12 cellular contexts compared by ENCODE assay signal in genomic region chr12:42961395-42961794, GRCh38.
DNase-seq lines count a peak whose midpoint lies in the region; ATAC-seq, FAIRE-seq and TF ChIP-seq lines count a peak whose summit lies in the region.
"Had no signal": no experiment of that assay in that cellular context is flagged by ENCODE, and none has a peak within 500 bp of the region (broad histone marks: within the 10 kb centered on the region; RNA-seq: fewer than 3 reads in every experiment).

No MANE protein-coding gene starts in this region.

- peaks cover 21% of the 10 kb centered on the region for H3K4me1 ChIP-seq in astrocyte (ENCODE audit: insufficient read depth, low read length)

- no peak for ATAC-seq in HG02885 (IDR thresholded peaks at IDR 0.05; ENCODE audit: poor library complexity, unreplicated experiment)
- no peak for ATAC-seq in stimulated activated naive B cell treated with anti-CD40 and anti-IgM and Interleukin-4, amounts not matched to agents 10 μg/mL and 1 μg/mL and 100 μg/mL, for 72 hours (replicated peaks)

- no peak overlapping the region for H3K27ac Mint-ChIP-seq in HFFc6
- H3K27ac Mint-ChIP-seq in astrocyte (ENCODE audit: unreplicated experiment) = peak overlapping the region; percentile 90
- H3K27ac Mint-ChIP-seq in type B pancreatic cell = peak overlapping the region; percentile 79
- no peak overlapping the region for H3K27ac Mint-ChIP-seq in stimulated activated naive B cell treated with anti-CD40 and anti-IgM and Interleukin-4, amounts not matched to agents 10 μg/mL and 1 μg/mL and 100 μg/mL, for 72 hours

- H3K9me3 ChIP-seq in astrocyte (ENCODE audit: insufficient read depth, low read depth, low read length) = no peaks in the 10 kb centered on the region

- H3K27me3 ChIP-seq in astrocyte (ENCODE audit: insufficient read depth, low read length) = no peaks in the 10 kb centered on the region

- peak overlapping the region; percentile 59 for H3K27ac ChIP-seq in astrocyte (ENCODE audit: low read depth, low read length)

- no peaks in the 10 kb centered on the region for H4K20me1 ChIP-seq in astrocyte (ENCODE audit: insufficient read depth, low read length)

- H3K27me3 Mint-ChIP-seq in HFFc6 (ENCODE audit: insufficient read depth) (no peaks in the 10 kb centered on the region), astrocyte (ENCODE audit: low read depth, unreplicated experiment) (no peaks in the 10 kb centered on the region), type B pancreatic cell (no peaks in the 10 kb centered on the region)
- H3K27me3 Mint-ChIP-seq in stimulated activated naive B cell treated with anti-CD40 and anti-IgM and Interleukin-4, amounts not matched to agents 10 μg/mL and 1 μg/mL and 100 μg/mL, for 72 hours = no peaks in the 10 kb centered on the region

- TF ChIP-seq CTCF in HFFc6 (IDR thresholded peaks at IDR 0.05) (no peak), astrocyte (IDR thresholded peaks at IDR 0.05; ENCODE audit: insufficient read depth, low read depth, low read length) (no peak), type B pancreatic cell (conservative IDR thresholded peaks at IDR 0.05) (no peak)

- H3K9ac ChIP-seq in astrocyte (ENCODE audit: low read length) = no peak overlapping the region

- H3K9me3 Mint-ChIP-seq in HFFc6 (no peaks in the 10 kb centered on the region), astrocyte (ENCODE audit: unreplicated experiment) (peaks cover 3% of the 10 kb centered on the region), type B pancreatic cell (no peaks in the 10 kb centered on the region)
- H3K9me3 Mint-ChIP-seq in stimulated activated naive B cell treated with anti-CD40 and anti-IgM and Interleukin-4, amounts not matched to agents 10 μg/mL and 1 μg/mL and 100 μg/mL, for 72 hours = no peaks in the 10 kb centered on the region

- no peaks in the 10 kb centered on the region for H3K79me2 ChIP-seq in astrocyte (ENCODE audit: insufficient read depth, low read length)

- no peaks in the 10 kb centered on the region for H3K36me3 ChIP-seq in astrocyte (ENCODE audit: insufficient read depth, low read length)

- no peak overlapping the region for H3K4me3 ChIP-seq in astrocyte (ENCODE audit: insufficient read depth, low read depth, low read length)

- peak overlapping the region; percentile 23 for H3K4me2 ChIP-seq in astrocyte (ENCODE audit: low read length)

- H2AFZ ChIP-seq in astrocyte (ENCODE audit: low read depth, low read length) = no peak overlapping the region

- H3K36me3 Mint-ChIP-seq in HFFc6 (ENCODE audit: low read depth) (no peaks in the 10 kb centered on the region), astrocyte (ENCODE audit: low read depth, unreplicated experiment) (no peaks in the 10 kb centered on the region), type B pancreatic cell (no peaks in the 10 kb centered on the region)
- no peaks in the 10 kb centered on the region for H3K36me3 Mint-ChIP-seq in stimulated activated naive B cell treated with anti-CD40 and anti-IgM and Interleukin-4, amounts not matched to agents 10 μg/mL and 1 μg/mL and 100 μg/mL, for 72 hours

- DNase-seq in HFFc6 (peak; percentile 27), astrocyte (ENCODE audit: low read depth) (peak; percentile 99), iris pigment epithelial cell (ENCODE audit: low read depth) (peak; percentile 89), type B pancreatic cell (ENCODE audit: extremely low spot score, unreplicated experiment) (no peak), SHP77 (lab: John Stamatoyannopoulos, UW) (no peak)
- DNase-seq in stimulated activated naive B cell treated with anti-CD40 and anti-IgM and Interleukin-4, amounts not matched to agents 10 μg/mL and 1 μg/mL and 100 μg/mL, for 72 hours = no peak
- DNase-seq: activated gamma-delta T cell, H7, NCI-H1694, occipital lobe, Right ventricle myocardium superior had no signal

- H3K4me1 Mint-ChIP-seq in HFFc6 (ENCODE audit: low read depth) = peaks cover 45% of the 10 kb centered on the region
- peaks cover 30% of the 10 kb centered on the region for H3K4me1 Mint-ChIP-seq in astrocyte (ENCODE audit: low read depth, unreplicated experiment)
- H3K4me1 Mint-ChIP-seq in type B pancreatic cell (ENCODE audit: unreplicated experiment) = peaks cover 27% of the 10 kb centered on the region
- no peaks in the 10 kb centered on the region for H3K4me1 Mint-ChIP-seq in stimulated activated naive B cell treated with anti-CD40 and anti-IgM and Interleukin-4, amounts not matched to agents 10 μg/mL and 1 μg/mL and 100 μg/mL, for 72 hours

- no peak overlapping the region for H3K4me3 Mint-ChIP-seq in HFFc6
- no peak overlapping the region for H3K4me3 Mint-ChIP-seq in astrocyte (ENCODE audit: unreplicated experiment)
- H3K4me3 Mint-ChIP-seq in type B pancreatic cell = no peak overlapping the region
- H3K4me3 Mint-ChIP-seq in stimulated activated naive B cell treated with anti-CD40 and anti-IgM and Interleukin-4, amounts not matched to agents 10 μg/mL and 1 μg/mL and 100 μg/mL, for 72 hours = no peak overlapping the region

- peak; percentile 78 for FAIRE-seq in astrocyte (lab: Jason Lieb, UNC)

Comparison
In these comparisons a context has a peak if more than half of its experiments do, and no peak if none do; other contexts are left out.
1. DNase-seq: peak in HFFc6 (single experiment), astrocyte (single experiment) and iris pigment epithelial cell (single experiment); none in type B pancreatic cell (single experiment), stimulated activated naive B cell treated with anti-CD40 and anti-IgM and Interleukin-4, amounts not matched to agents 10 μg/mL and 1 μg/mL and 100 μg/mL, for 72 hours (single experiment) and SHP77 (0 of 2).
2. H3K27ac Mint-ChIP-seq: peak in astrocyte (single experiment) and type B pancreatic cell (single experiment); none in HFFc6 (single experiment) and stimulated activated naive B cell treated with anti-CD40 and anti-IgM and Interleukin-4, amounts not matched to agents 10 μg/mL and 1 μg/mL and 100 μg/mL, for 72 hours (single experiment).